ENCODE assay signal across 15 cellular contexts in genomic region chr2:217816396-217816869, GRCh38.
DNase-seq lines count a peak whose midpoint lies in the region; ATAC-seq, FAIRE-seq and TF ChIP-seq lines count a peak whose summit lies in the region.
"Had no signal": no experiment of that assay in that cellular context is flagged by ENCODE, and none has a peak within 500 bp of the region (broad histone marks: within the 10 kb centered on the region; RNA-seq: fewer than 3 reads in every experiment).

No MANE protein-coding gene starts in this region.

- no peak overlapping the region for H3K4me3 ChIP-seq in fibroblast of villous mesenchyme (ENCODE audit: low read depth, low read length)

- peaks cover 13% of the 10 kb centered on the region for H3K4me1 Mint-ChIP-seq in mesothelial cell of epicardium

- H3K27me3 Mint-ChIP-seq in mesothelial cell of epicardium (ENCODE audit: low read depth), result no peaks in the 10 kb centered on the region

- H3K27ac ChIP-seq in substantia nigra (ENCODE audit: low read depth, low read length, poor library complexity, severe bottlenecking), result peak overlapping the region; percentile 31
- H3K27ac ChIP-seq: epithelial cell of prostate had no signal

- ATAC-seq in GM19395 (IDR thresholded peaks at IDR 0.05; ENCODE audit: unreplicated experiment), result no peak
- ATAC-seq: activated naive CD4-positive, alpha-beta T cell treated with anti-CD3 and anti-CD28 coated beads, Interleukin-2, amount 50 U/mL, for 72 hours had no signal

- H3K27ac Mint-ChIP-seq in mesothelial cell of epicardium, result peak overlapping the region; percentile 35

- H3K36me3 Mint-ChIP-seq in mesothelial cell of epicardium, result peaks cover 44% of the 10 kb centered on the region
- H3K36me3 Mint-ChIP-seq: activated naive CD4-positive, alpha-beta T cell treated with anti-CD3 and anti-CD28 coated beads, Interleukin-2, amount 50 U/mL, for 72 hours had no signal

- no peak for FAIRE-seq in GM12892 (lab: Jason Lieb, UNC)
- FAIRE-seq: GM12891 had no signal

- DNase-seq in fibroblast of villous mesenchyme (ENCODE audit: low read depth) (peak; percentile 92), mesothelial cell of epicardium (ENCODE audit: low spot score in 2 of 2, unreplicated experiment in 2 of 2) (no peak), substantia nigra (lab: John Stamatoyannopoulos, UW) (peak in 1 of 49 donors; percentile 12), LoVo (ENCODE audit: low spot score) (no peak), GM12892 (ENCODE audit: insufficient read length) (no peak)
- DNase-seq in activated CD4-positive, alpha-beta T cell treated with anti-CD3 and anti-CD28 coated beads, Interleukin-2, amount 50 U/mL, for 1 hour, result no peak
- DNase-seq: activated CD4-positive, alpha-beta T cell treated with anti-CD3 and anti-CD28 coated beads for 48 hours; Calu3; NCI-H446; SHP77 treated with DMSO at 0.1 percent for 48 hours had no signal

- H3K4me3 Mint-ChIP-seq in mesothelial cell of epicardium, result no peak overlapping the region

- no peak for TF ChIP-seq POLR2A in GM12892 (IDR thresholded peaks at IDR 0.05; ENCODE audit: low read depth, low read length)

- no peak for TF ChIP-seq CTCF in fibroblast of villous mesenchyme (IDR thresholded peaks at IDR 0.05; ENCODE audit: insufficient read depth, low read depth, low read length)
- no peak for TF ChIP-seq CTCF in mesothelial cell of epicardium (IDR thresholded peaks at IDR 0.05; ENCODE audit: unreplicated experiment)

- no peaks in the 10 kb centered on the region for H3K9me3 Mint-ChIP-seq in mesothelial cell of epicardium
- H3K9me3 Mint-ChIP-seq: activated naive CD4-positive, alpha-beta T cell treated with anti-CD3 and anti-CD28 coated beads, Interleukin-2, amount 50 U/mL, for 72 hours had no signal

TF ChIP-seq in PFSK-1, 5 proteins besides CTCF, POLR2A, EP300 and RAD21:
- peak; percentile 76 for TF ChIP-seq FOXP2 (optimal IDR thresholded peaks at IDR 0.05; ENCODE audit: borderline replicate concordance, extremely low read depth, extremely low read length, insufficient read depth)
- TF ChIP-seq TAF1 (IDR thresholded peaks at IDR 0.05; ENCODE audit: borderline replicate concordance, insufficient read depth, low read length), result no peak
- peak; percentile 71; the same call in 1 of the 2 replicates for TF ChIP-seq SIN3A (IDR thresholded peaks at IDR 0.05; ENCODE audit: borderline replicate concordance, insufficient read depth, low read length)
- TF ChIP-seq REST (IDR thresholded peaks at IDR 0.05; ENCODE audit: insufficient read depth in 1 of 2, low read depth in 2 of 2, low read length in 2 of 2), result no peak
